Comparison of ENCODE assay signal across 1 cellular context in the genomic region with DNA sequence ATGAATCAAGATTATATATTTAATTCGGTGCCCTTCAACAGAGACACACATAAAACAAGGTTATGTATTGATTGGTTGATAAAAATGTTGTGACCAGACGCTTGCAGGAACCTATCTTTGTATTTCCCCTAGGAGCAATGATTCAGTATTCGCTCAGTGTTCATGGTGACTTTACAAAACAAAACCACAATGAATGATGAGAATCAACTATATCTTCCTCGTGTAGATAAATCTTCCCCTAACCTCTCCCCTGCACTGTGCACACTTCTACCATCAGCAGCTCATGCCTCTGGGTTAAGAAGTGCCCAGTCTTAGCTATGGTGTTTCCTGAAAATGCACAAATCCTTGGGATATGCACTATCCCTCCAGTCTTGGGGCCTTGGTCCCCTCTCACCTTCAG.
TF ChIP-seq lines count a peak whose summit lies in the region.

No MANE protein-coding gene starts in this region.

TF ChIP-seq in liver, 16 proteins besides CTCF, POLR2A, EP300 and RAD21:
- TF ChIP-seq, protein P1, sequence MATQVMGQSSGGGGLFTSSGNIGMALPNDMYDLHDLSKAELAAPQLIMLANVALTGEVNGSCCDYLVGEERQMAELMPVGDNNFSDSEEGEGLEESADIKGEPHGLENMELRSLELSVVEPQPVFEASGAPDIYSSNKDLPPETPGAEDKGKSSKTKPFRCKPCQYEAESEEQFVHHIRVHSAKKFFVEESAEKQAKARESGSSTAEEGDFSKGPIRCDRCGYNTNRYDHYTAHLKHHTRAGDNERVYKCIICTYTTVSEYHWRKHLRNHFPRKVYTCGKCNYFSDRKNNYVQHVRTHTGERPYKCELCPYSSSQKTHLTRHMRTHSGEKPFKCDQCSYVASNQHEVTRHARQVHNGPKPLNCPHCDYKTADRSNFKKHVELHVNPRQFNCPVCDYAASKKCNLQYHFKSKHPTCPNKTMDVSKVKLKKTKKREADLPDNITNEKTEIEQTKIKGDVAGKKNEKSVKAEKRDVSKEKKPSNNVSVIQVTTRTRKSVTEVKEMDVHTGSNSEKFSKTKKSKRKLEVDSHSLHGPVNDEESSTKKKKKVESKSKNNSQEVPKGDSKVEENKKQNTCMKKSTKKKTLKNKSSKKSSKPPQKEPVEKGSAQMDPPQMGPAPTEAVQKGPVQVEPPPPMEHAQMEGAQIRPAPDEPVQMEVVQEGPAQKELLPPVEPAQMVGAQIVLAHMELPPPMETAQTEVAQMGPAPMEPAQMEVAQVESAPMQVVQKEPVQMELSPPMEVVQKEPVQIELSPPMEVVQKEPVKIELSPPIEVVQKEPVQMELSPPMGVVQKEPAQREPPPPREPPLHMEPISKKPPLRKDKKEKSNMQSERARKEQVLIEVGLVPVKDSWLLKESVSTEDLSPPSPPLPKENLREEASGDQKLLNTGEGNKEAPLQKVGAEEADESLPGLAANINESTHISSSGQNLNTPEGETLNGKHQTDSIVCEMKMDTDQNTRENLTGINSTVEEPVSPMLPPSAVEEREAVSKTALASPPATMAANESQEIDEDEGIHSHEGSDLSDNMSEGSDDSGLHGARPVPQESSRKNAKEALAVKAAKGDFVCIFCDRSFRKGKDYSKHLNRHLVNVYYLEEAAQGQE (IDR thresholded peaks at IDR 0.05): no peak
- no peak for TF ChIP-seq HNF4G (IDR thresholded peaks at IDR 0.05)
- no peak for TF ChIP-seq TAF1 (conservative IDR thresholded peaks at IDR 0.05)
- TF ChIP-seq JUND (IDR thresholded peaks at IDR 0.05): no peak
